8 cellular contexts compared by ENCODE assay signal in genomic region chr1:228275435-228276342, GRCh38.
DNase-seq lines count a peak whose midpoint lies in the region; ATAC-seq, FAIRE-seq and TF ChIP-seq lines count a peak whose summit lies in the region.

No MANE protein-coding gene starts in this region.

- H3K27me3 ChIP-seq in BJ (ENCODE audit: control insufficient read depth, insufficient read depth, low read length), result no peaks in the 10 kb centered on the region
- no peaks in the 10 kb centered on the region for H3K27me3 ChIP-seq in small intestine (ENCODE audit: control insufficient read depth in 2 of 2, insufficient read depth in 2 of 2, low read length in 2 of 2)

- DNase-seq in BJ (ENCODE audit: low read depth) (peak; percentile 37), NAMALWA (ENCODE audit: low spot score) (peak; percentile 91), iris pigment epithelial cell (ENCODE audit: low read depth) (peak; percentile 84), small intestine (peak; percentile 84)
- peak; percentile 83 for DNase-seq in activated CD4-positive, alpha-beta T cell treated with anti-CD3 and anti-CD28 coated beads for 1 hour
- peak; percentile 61 to 68 for DNase-seq in central memory CD8-positive, alpha-beta T cell (ENCODE audit: low spot score in 2 of 2)

- H3K36me3 Mint-ChIP-seq in central memory CD8-positive, alpha-beta T cell (ENCODE audit: insufficient read depth), result peaks cover 7% of the 10 kb centered on the region

- POLR2A ChIA-PET in BJ (lab: Charles Lee), result interaction anchor here (1.0 kb wide), 1 partner anchor 10 kb away, joined by 4 read pairs; no protein-coding TSS in a partner anchor

- CTCF ChIA-PET in BJ (lab: Yijun Ruan, JAX), result interaction anchor here (0.7 to 1.6 kb wide), 4 partner anchors 10 to 166 kb away, joined by 3 to 4 read pairs (median 3); no protein-coding TSS in a partner anchor

- WGBS in small intestine, 3 donors, result 2 to 3% (median 2%) methylated on average over 63 to 73 of the region's 73 CpGs

- H3K27ac Mint-ChIP-seq in central memory CD8-positive, alpha-beta T cell (ENCODE audit: low read depth), result peak overlapping the region; percentile 69

- H3K36me3 ChIP-seq in BJ (ENCODE audit: control insufficient read depth, insufficient read depth, low read length) (peaks cover 5% of the 10 kb centered on the region), small intestine (ENCODE audit: control insufficient read depth in 2 of 2, insufficient read depth in 2 of 2, low read length in 2 of 2) (no peaks in the 10 kb centered on the region)

- no peaks in the 10 kb centered on the region for H3K27me3 Mint-ChIP-seq in central memory CD8-positive, alpha-beta T cell

- no peak for FAIRE-seq in small intestine (lab: Jason Lieb, UNC)

- peak overlapping the region; percentile 62 for H3K4me3 ChIP-seq in BJ (ENCODE audit: low read depth, low read length)
- peak overlapping the region; percentile 33 to 58 for H3K4me3 ChIP-seq in small intestine (ENCODE audit: low read depth in 1 of 2, low read length in 2 of 2)

- peak overlapping the region; percentile 86 for H3K4me3 Mint-ChIP-seq in central memory CD8-positive, alpha-beta T cell

- ATAC-seq in GM21515 (IDR thresholded peaks at IDR 0.05; ENCODE audit: unreplicated experiment), result peak; percentile 77
- ATAC-seq in central memory CD8-positive, alpha-beta T cell (replicated peaks; ENCODE audit: extremely low read depth, poor library complexity, severe bottlenecking), result peak; percentile 91
- no peak for ATAC-seq in HG03469 (IDR thresholded peaks at IDR 0.05; ENCODE audit: unreplicated experiment)

- no peak for TF ChIP-seq CTCF in BJ (IDR thresholded peaks at IDR 0.05; ENCODE audit: insufficient read depth, low read depth, low read length)

- H3K4me1 Mint-ChIP-seq in central memory CD8-positive, alpha-beta T cell, result peaks cover 28% of the 10 kb centered on the region

- no peaks in the 10 kb centered on the region for H3K4me1 ChIP-seq in small intestine (ENCODE audit: control insufficient read depth in 2 of 2, insufficient read depth in 1 of 2, low read depth in 1 of 2, low read length in 1 of 2)

- H3K27ac ChIP-seq in small intestine (ENCODE audit: low read depth in 1 of 2, low read length in 1 of 2), result no peak overlapping the region

- no peaks in the 10 kb centered on the region for H3K9me3 ChIP-seq in small intestine (ENCODE audit: control insufficient read depth, low read depth)

- no peaks in the 10 kb centered on the region for H3K9me3 Mint-ChIP-seq in central memory CD8-positive, alpha-beta T cell

Comparison
In these comparisons a context has a peak if more than half of its experiments do, and no peak if none do; other contexts are left out.
1. DNase-seq: peak in every context shown above with its lines; median percentile 91 in NAMALWA; 84 in iris pigment epithelial cell; 84 in small intestine; 83 in activated CD4-positive, alpha-beta T cell treated with anti-CD3 and anti-CD28 coated beads for 1 hour; 64 in central memory CD8-positive, alpha-beta T cell; 37 in BJ.